ENCODE assay signal across 12 cellular contexts in genomic region chr3:46903341-46904302, GRCh38. TPM values are rescaled to one million over a fixed set of nuclear protein-coding genes. Genes with fewer than 3 reads are reported as not detected.
DNase-seq lines count a peak whose midpoint lies in the region; ATAC-seq, FAIRE-seq and TF ChIP-seq lines count a peak whose summit lies in the region.
"Had no signal": no experiment of that assay in that cellular context is flagged by ENCODE, and none has a peak within 500 bp of the region (broad histone marks: within the 10 kb centered on the region; RNA-seq: fewer than 3 reads in every experiment).

No MANE protein-coding gene starts in this region.

- peak overlapping the region; percentile 70 for H3K4me2 ChIP-seq in BLaER1

- ATAC-seq in lower lobe of right lung (no peak), HG03095 (IDR thresholded peaks at IDR 0.05; ENCODE audit: unreplicated experiment) (no peak), HG02885 (IDR thresholded peaks at IDR 0.05; ENCODE audit: poor library complexity, unreplicated experiment) (no peak)

- peaks cover 28% of the 10 kb centered on the region for H3K4me1 ChIP-seq in BLaER1
- peaks cover 19% of the 10 kb centered on the region for H3K4me1 ChIP-seq in lower lobe of right lung

- H3K36me3 ChIP-seq in BLaER1 (no peaks in the 10 kb centered on the region), lower lobe of right lung (no peaks in the 10 kb centered on the region)

- in situ Hi-C loops in astrocyte of the spinal cord (cut with HindIII; ENCODE audit: low sequenced_read_pairs) = no loop called here

- H3K9ac ChIP-seq in BLaER1 = peak overlapping the region; percentile 29; the same call in 1 of the 2 replicates

- H3K9me3 ChIP-seq in BLaER1 (no peaks in the 10 kb centered on the region), lower lobe of right lung (no peaks in the 10 kb centered on the region)

- H3K27me3 ChIP-seq in BLaER1 (peaks cover 13% of the 10 kb centered on the region), lower lobe of right lung (ENCODE audit: low read depth) (peaks cover 12% of the 10 kb centered on the region)

- peak overlapping the region; percentile 49; the same call in 1 of the 2 replicates for H3K27ac ChIP-seq in BLaER1
- no peak overlapping the region for H3K27ac ChIP-seq in lower lobe of right lung

- DNase-seq in HTR-8/SVneo (ENCODE audit: insufficient read length, low spot score) = peak; percentile 41
- DNase-seq in astrocyte of the spinal cord (ENCODE audit: low read depth, low spot score) = peak; percentile 43
- peak; percentile 39 for DNase-seq in lower lobe of right lung
- DNase-seq in globus pallidus (ENCODE audit: low spot score) = no peak
- DNase-seq in NOMO-1 (lab: John Stamatoyannopoulos, UW; ENCODE audit: unreplicated experiment in 2 of 2) = no peak
- DNase-seq: activated CD4-positive, alpha-beta memory T cell treated with anti-CD3 and anti-CD28 coated beads for 36 hours; activated naive CD4-positive, alpha-beta T cell treated with anti-CD3 and anti-CD28 coated beads for 36 hours; effector CD8-positive, alpha-beta T cell had no signal

- intact Hi-C loops in lower lobe of right lung (cut with DNase I) = no loop called here

- TF ChIP-seq CTCF in astrocyte of the spinal cord (IDR thresholded peaks at IDR 0.05; ENCODE audit: low read depth, low read length) (no peak), lower lobe of right lung (IDR thresholded peaks at IDR 0.05) (no peak)

- H4K20me1 ChIP-seq in BLaER1 = no peaks in the 10 kb centered on the region

- no peak for FAIRE-seq in HTR-8/SVneo (lab: Jason Lieb, UNC)

- H3K4me3 ChIP-seq in BLaER1 (no peak overlapping the region), astrocyte of the spinal cord (ENCODE audit: low read depth, low read length) (no peak overlapping the region), lower lobe of right lung (no peak overlapping the region)

RNA-seq across cellular contexts. Expression of gene PTH1R, which starts 26.1 kb away (rescaled TPM):
- 14.5 TPM for total RNA-seq in lower lobe of right lung
- total RNA-seq: activated CD4-positive, alpha-beta memory T cell treated with anti-CD3 and anti-CD28 coated beads for 36 hours; activated naive CD4-positive, alpha-beta T cell treated with anti-CD3 and anti-CD28 coated beads for 36 hours; CD8-positive, alpha-beta memory T cell had no signal

RNA-seq across cellular contexts. Expression of gene MYL3, which starts 40.4 kb away (rescaled TPM):
- 2.0 TPM for total RNA-seq in lower lobe of right lung
- total RNA-seq: activated CD4-positive, alpha-beta memory T cell treated with anti-CD3 and anti-CD28 coated beads for 36 hours; activated naive CD4-positive, alpha-beta T cell treated with anti-CD3 and anti-CD28 coated beads for 36 hours; CD8-positive, alpha-beta memory T cell had no signal

Comparison
In these comparisons a context has a peak if more than half of its experiments do, and no peak if none do; other contexts are left out.
1. DNase-seq: peak in HTR-8/SVneo (single experiment), astrocyte of the spinal cord (single experiment) and lower lobe of right lung (single experiment); none in globus pallidus (single experiment) and NOMO-1 (0 of 2).